In the genomic region with DNA sequence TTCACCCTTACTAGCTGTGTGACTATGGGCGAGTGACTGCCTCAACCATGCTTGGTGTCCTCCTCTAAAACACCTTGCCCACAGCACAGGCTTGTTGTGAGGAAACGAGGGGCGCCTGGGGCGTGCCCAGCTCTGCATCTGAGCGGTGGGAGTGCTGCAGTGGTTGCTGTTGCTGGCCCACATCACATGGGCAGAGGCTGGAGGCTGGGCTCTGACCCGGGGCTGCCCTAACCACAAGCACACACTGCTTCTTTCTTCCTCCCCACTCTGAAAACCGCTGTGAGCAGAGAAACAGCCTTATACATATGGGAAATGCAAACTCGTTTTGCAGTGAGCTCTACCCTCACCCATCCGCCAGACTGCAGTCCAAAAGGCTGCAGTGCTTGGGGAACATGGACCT, we compare ENCODE assay signal across 10 cellular contexts.
A peak's percentile ranks its signal among the peaks of the same experiment; 100 is the strongest.
DNase-seq lines count a peak whose midpoint lies in the region; ATAC-seq and TF ChIP-seq lines count a peak whose summit lies in the region.
"Had no signal": no experiment of that assay in that cellular context is flagged by ENCODE, and none has a peak within 500 bp of the region (broad histone marks: within the 10 kb centered on the region; RNA-seq: fewer than 3 reads in every experiment).

No MANE protein-coding gene starts in this region.

- peaks cover 39% of the 10 kb centered on the region for H3K36me3 Mint-ChIP-seq in activated CD4-positive, alpha-beta memory T cell treated with anti-CD3 and anti-CD28 coated beads, Interleukin-2, amount 10 ng/mL, durations not matched to agents 7 days and 5 days (ENCODE audit: low read depth)
- H3K36me3 Mint-ChIP-seq in natural killer cell = no peaks in the 10 kb centered on the region

- peaks cover 22% of the 10 kb centered on the region for H3K4me1 Mint-ChIP-seq in activated CD4-positive, alpha-beta memory T cell treated with anti-CD3 and anti-CD28 coated beads, Interleukin-2, amount 10 ng/mL, durations not matched to agents 7 days and 5 days
- H3K4me1 Mint-ChIP-seq in natural killer cell = peaks cover 38 to 39% of the 10 kb centered on the region in 2 donors

- peak overlapping the region; percentile 56 for H3K27ac Mint-ChIP-seq in activated CD4-positive, alpha-beta memory T cell treated with anti-CD3 and anti-CD28 coated beads, Interleukin-2, amount 10 ng/mL, durations not matched to agents 7 days and 5 days
- H3K27ac Mint-ChIP-seq in natural killer cell = peak overlapping the region; percentile 78 to 81
- H3K27ac Mint-ChIP-seq: stimulated activated naive CD8-positive, alpha-beta T cell treated with anti-CD3 and anti-CD28 coated beads, Interleukin-15, Interleukin-2, amounts not matched to agents 100 ng/mL and 50 ng/mL, for 24 hours had no signal

- H3K27ac ChIP-seq in caudate nucleus (ENCODE audit: low read depth, low read length) = no peak overlapping the region
- H3K27ac ChIP-seq: cardiac muscle cell had no signal

- H3K27me3 Mint-ChIP-seq in activated CD4-positive, alpha-beta memory T cell treated with anti-CD3 and anti-CD28 coated beads, Interleukin-2, amount 10 ng/mL, durations not matched to agents 7 days and 5 days = no peaks in the 10 kb centered on the region
- no peaks in the 10 kb centered on the region for H3K27me3 Mint-ChIP-seq in natural killer cell (ENCODE audit: low read depth in 2 of 2)
- H3K27me3 Mint-ChIP-seq: stimulated activated naive CD8-positive, alpha-beta T cell treated with anti-CD3 and anti-CD28 coated beads, Interleukin-15, Interleukin-2, amounts not matched to agents 100 ng/mL and 50 ng/mL, for 24 hours had no signal

- H3K9me3 Mint-ChIP-seq in activated CD4-positive, alpha-beta memory T cell treated with anti-CD3 and anti-CD28 coated beads, Interleukin-2, amount 10 ng/mL, durations not matched to agents 7 days and 5 days = no peaks in the 10 kb centered on the region
- H3K9me3 Mint-ChIP-seq in natural killer cell = no peaks in the 10 kb centered on the region
- H3K9me3 Mint-ChIP-seq: stimulated activated naive CD8-positive, alpha-beta T cell treated with anti-CD3 and anti-CD28 coated beads, Interleukin-15, Interleukin-2, amounts not matched to agents 100 ng/mL and 50 ng/mL, for 24 hours had no signal

- peak; percentile 48 for DNase-seq in activated CD4-positive, alpha-beta memory T cell treated with anti-CD3 and anti-CD28 coated beads, Interleukin-2, amount 10 ng/mL, durations not matched to agents 7 days and 5 days
- DNase-seq in natural killer cell (peak; percentile 64), caudate nucleus (lab: John Stamatoyannopoulos, UW) (no peak), DMS79 (lab: John Stamatoyannopoulos, UW) (no peak)

- TF ChIP-seq CTCF in natural killer cell (IDR thresholded peaks at IDR 0.05) = no peak

- POLR2A ChIA-PET in activated CD4-positive, alpha-beta memory T cell treated with anti-CD3 and anti-CD28 coated beads, Interleukin-2, amount 10 ng/mL, durations not matched to agents 7 days and 5 days (lab: Charles Lee) = no interaction called here

- no peak overlapping the region for H3K4me3 Mint-ChIP-seq in activated CD4-positive, alpha-beta memory T cell treated with anti-CD3 and anti-CD28 coated beads, Interleukin-2, amount 10 ng/mL, durations not matched to agents 7 days and 5 days
- H3K4me3 Mint-ChIP-seq in natural killer cell = peak overlapping the region; percentile 76
- H3K4me3 Mint-ChIP-seq: stimulated activated naive CD8-positive, alpha-beta T cell treated with anti-CD3 and anti-CD28 coated beads, Interleukin-15, Interleukin-2, amounts not matched to agents 100 ng/mL and 50 ng/mL, for 24 hours had no signal

- intact Hi-C loops in natural killer cell (cut with micrococcal nuclease) = loop anchor here (1.0 kb wide), 1 partner anchor 33 kb away; no protein-coding TSS in a partner anchor

- CTCF ChIA-PET in activated CD4-positive, alpha-beta memory T cell treated with anti-CD3 and anti-CD28 coated beads, Interleukin-2, amount 10 ng/mL, durations not matched to agents 7 days and 5 days (lab: Charles Lee) = interaction anchor here (1.1 kb wide), 1 partner anchor 67 kb away, joined by 3 read pairs; no protein-coding TSS in a partner anchor

- ATAC-seq in GM18502 (IDR thresholded peaks at IDR 0.05; ENCODE audit: poor library complexity, unreplicated experiment) (peak; percentile 49), HG02884 (IDR thresholded peaks at IDR 0.05; ENCODE audit: unreplicated experiment) (peak; percentile 65), natural killer cell (peak; percentile 92 to 95 (median 92)), GM19452 (IDR thresholded peaks at IDR 0.05; ENCODE audit: unreplicated experiment) (no peak), HG03571 (IDR thresholded peaks at IDR 0.05; ENCODE audit: unreplicated experiment) (no peak)

Comparison
In these comparisons a context has a peak if more than half of its experiments do, and no peak if none do; other contexts are left out.
1. ATAC-seq: peak in GM18502 (single experiment), HG02884 (single experiment) and natural killer cell (3 of 3); none in GM19452 (single experiment) and HG03571 (single experiment).
2. DNase-seq: peak in activated CD4-positive, alpha-beta memory T cell treated with anti-CD3 and anti-CD28 coated beads, Interleukin-2, amount 10 ng/mL, durations not matched to agents 7 days and 5 days (single experiment) and natural killer cell (single experiment); none in caudate nucleus (0 of 61) and DMS79 (single experiment).